Comparison of ENCODE assay signal across 18 cellular contexts in genomic region chr4:8606966-8607365, GRCh38. TPM values are rescaled to one million over a fixed set of nuclear protein-coding genes. Genes with fewer than 3 reads are reported as not detected.
"Had no signal": no experiment of that assay in that cellular context is flagged by ENCODE, and none has a peak within 500 bp of the region (broad histone marks: within the 10 kb centered on the region; RNA-seq: fewer than 3 reads in every experiment).

No MANE protein-coding gene starts in this region.

- H3K9me3 ChIP-seq: colonic mucosa, gastrocnemius medialis, left lung, mucosa of descending colon, neutrophil, pancreas, suprapubic skin, transverse colon had no signal

- H3K27me3 ChIP-seq: gastrocnemius medialis, pancreas had no signal

- H3K27ac ChIP-seq: colonic mucosa, epithelial cell of prostate, gastrocnemius medialis, left lung, neutrophil, pancreas, suprapubic skin, transverse colon had no signal

- H3K36me3 ChIP-seq: colonic mucosa, gastrocnemius medialis, left lung, neutrophil, pancreas, suprapubic skin, transverse colon had no signal

- ATAC-seq: gastrocnemius medialis; left lung; stimulated activated naive CD8-positive, alpha-beta T cell treated with anti-CD3 and anti-CD28 coated beads, Interleukin-15, amount 100 ng/mL, for 72 hours had no signal

- FAIRE-seq: kidney, pancreas, small intestine had no signal

- H3K4me1 ChIP-seq: colonic mucosa, gastrocnemius medialis, left lung, pancreas had no signal

- DNase-seq: colonic mucosa; effector CD8-positive, alpha-beta T cell; gastrocnemius medialis; kidney; naive B cell; small intestine had no signal

- H3K4me3 ChIP-seq: colonic mucosa, gastrocnemius medialis, left lung, mucosa of descending colon, pancreas, suprapubic skin, transverse colon had no signal

RNA-seq across cellular contexts. Expression of gene CPZ, which starts 14.4 kb away (rescaled TPM):
- total RNA-seq: gastrocnemius medialis, lung microvascular endothelial cell, pulmonary artery endothelial cell had no signal

RNA-seq across cellular contexts. Expression of gene GPR78, which starts 26.8 kb away (rescaled TPM):
- total RNA-seq: colonic mucosa, gastrocnemius medialis, glomerular endothelial cell, kidney, lower leg skin, lung microvascular endothelial cell, pancreas, pulmonary artery endothelial cell, suprapubic skin had no signal
- polyA plus RNA-seq: small intestine had no signal
